Comparison of ENCODE assay signal across 23 cellular contexts in genomic region chr11:30665067-30665466, GRCh38.
"Had no signal": no experiment of that assay in that cellular context is flagged by ENCODE, and none has a peak within 500 bp of the region (broad histone marks: within the 10 kb centered on the region; RNA-seq: fewer than 3 reads in every experiment).

No MANE protein-coding gene starts in this region.

- H3K4me1 ChIP-seq: colonic mucosa, esophagus squamous epithelium, foreskin keratinocyte, heart left ventricle, left lung, lower lobe of right lung had no signal

- H3K4me2 ChIP-seq: hepatocyte had no signal

- DNase-seq: colonic mucosa; cortex of kidney; effector CD8-positive, alpha-beta T cell; effector memory CD8-positive, alpha-beta T cell; endodermal cell; erythroblast; esophagus squamous epithelium; foreskin keratinocyte; heart left ventricle; hypothalamus; left cardiac atrium; left lung; left ventricle myocardium superior; lower lobe of right lung; mesenchymal stem cell; mucosa of descending colon; naive B cell; naive thymus-derived CD8-positive, alpha-beta T cell had no signal

- H3K4me3 Mint-ChIP-seq: dendritic cell treated with granulocyte-macrophage colony-stimulating factor and Interleukin-4, amounts not matched to agents 40 ng/mL and 50 ng/mL, for 4 days; effector memory CD8-positive, alpha-beta T cell; endodermal cell; mesothelial cell of epicardium; naive B cell; naive thymus-derived CD8-positive, alpha-beta T cell had no signal

- H3K36me3 ChIP-seq: colonic mucosa, esophagus squamous epithelium, heart left ventricle, left lung, lower lobe of right lung had no signal

- ATAC-seq: effector memory CD8-positive, alpha-beta T cell; esophagus mucosa; foreskin keratinocyte; heart left ventricle; left cardiac atrium; left lung; left ventricle myocardium superior; lower lobe of right lung; mucosa of descending colon; naive thymus-derived CD8-positive, alpha-beta T cell had no signal

- H3K36me3 Mint-ChIP-seq: naive B cell; naive thymus-derived CD8-positive, alpha-beta T cell had no signal

- H3K27me3 Mint-ChIP-seq: dendritic cell treated with granulocyte-macrophage colony-stimulating factor and Interleukin-4, amounts not matched to agents 40 ng/mL and 50 ng/mL, for 4 days; effector memory CD8-positive, alpha-beta T cell; naive thymus-derived CD8-positive, alpha-beta T cell had no signal

- H3K27me3 ChIP-seq: colonic mucosa, foreskin keratinocyte, heart left ventricle, hepatocyte, left lung had no signal

- H3K27ac ChIP-seq: colonic mucosa, epithelial cell of prostate, esophagus squamous epithelium, foreskin keratinocyte, heart left ventricle, hepatocyte, left lung, lower lobe of right lung had no signal

- H2AFZ ChIP-seq: hepatocyte had no signal

- H3K79me2 ChIP-seq: hepatocyte had no signal

- H3K4me3 ChIP-seq: colonic mucosa, esophagus squamous epithelium, heart left ventricle, hepatocyte, left lung, lower lobe of right lung, mucosa of descending colon had no signal

- H3K9me3 ChIP-seq: colonic mucosa, esophagus squamous epithelium, lower lobe of right lung, mucosa of descending colon had no signal

- H3K4me1 Mint-ChIP-seq: mesothelial cell of epicardium; naive B cell; naive thymus-derived CD8-positive, alpha-beta T cell had no signal

- H3K27ac Mint-ChIP-seq: dendritic cell treated with granulocyte-macrophage colony-stimulating factor and Interleukin-4, amounts not matched to agents 40 ng/mL and 50 ng/mL, for 4 days; effector memory CD8-positive, alpha-beta T cell; endodermal cell; mesothelial cell of epicardium; naive B cell; naive thymus-derived CD8-positive, alpha-beta T cell had no signal
